1 cellular context compared by ENCODE assay signal in the genomic region with DNA sequence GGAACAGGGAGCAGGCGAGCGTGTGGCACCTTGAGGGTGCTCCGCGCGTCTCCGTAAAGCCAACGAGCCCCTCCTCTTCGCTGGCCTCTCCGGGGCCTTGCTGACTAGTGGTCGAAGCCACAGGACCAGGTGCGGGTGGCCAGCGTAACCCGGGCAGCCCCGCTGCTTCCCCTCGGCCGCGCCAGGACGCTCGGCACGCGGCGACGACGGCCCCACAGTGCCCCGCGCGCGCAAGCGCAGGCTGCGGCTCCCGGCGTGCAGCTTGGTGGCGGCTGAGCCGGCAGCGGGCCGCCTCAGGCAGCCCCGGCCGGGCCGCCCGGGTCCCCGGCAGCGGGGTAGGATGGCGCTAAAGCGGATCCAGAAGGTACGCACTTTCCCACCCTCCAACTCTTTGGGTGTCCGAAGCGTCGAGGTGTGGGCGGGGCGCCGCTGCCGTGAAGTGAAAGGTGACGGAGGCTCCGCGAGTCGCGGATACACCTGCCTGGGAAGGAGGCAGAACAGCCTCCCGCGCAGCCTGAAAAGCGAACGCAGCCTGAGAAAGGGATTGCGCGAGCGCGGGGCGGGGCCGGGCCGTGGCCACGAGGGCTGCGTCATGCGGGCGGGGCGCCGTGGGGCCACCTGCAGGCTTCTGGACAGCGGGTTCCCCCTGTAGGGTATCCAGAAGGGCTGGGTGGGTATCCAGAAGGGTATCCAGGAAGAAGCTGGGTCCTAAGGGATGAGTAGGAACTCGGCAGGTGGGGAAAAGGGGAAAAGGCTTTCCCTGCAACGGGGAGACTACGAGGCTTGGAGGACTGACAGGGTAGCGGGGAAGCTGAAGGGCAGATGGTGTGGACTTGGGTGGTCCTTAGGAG.
TF ChIP-seq lines count a peak whose summit lies in the region.

A gene (plus strand): TSS at position 244 of the 851 bp plus-strand sequence. CDS start 97 bp downstream, at position 341.

TF ChIP-seq in HepG2, 621 proteins besides CTCF, POLR2A, EP300 and RAD21 (continued from another document and continues in another):
- TF ChIP-seq SP5 (CRISPR knock-in tag; IDR thresholded peaks at IDR 0.05; ENCODE audit: borderline replicate concordance, low read depth), result peak; percentile 82; the same call in 1 of the 2 replicates
- TF ChIP-seq, protein P1, sequence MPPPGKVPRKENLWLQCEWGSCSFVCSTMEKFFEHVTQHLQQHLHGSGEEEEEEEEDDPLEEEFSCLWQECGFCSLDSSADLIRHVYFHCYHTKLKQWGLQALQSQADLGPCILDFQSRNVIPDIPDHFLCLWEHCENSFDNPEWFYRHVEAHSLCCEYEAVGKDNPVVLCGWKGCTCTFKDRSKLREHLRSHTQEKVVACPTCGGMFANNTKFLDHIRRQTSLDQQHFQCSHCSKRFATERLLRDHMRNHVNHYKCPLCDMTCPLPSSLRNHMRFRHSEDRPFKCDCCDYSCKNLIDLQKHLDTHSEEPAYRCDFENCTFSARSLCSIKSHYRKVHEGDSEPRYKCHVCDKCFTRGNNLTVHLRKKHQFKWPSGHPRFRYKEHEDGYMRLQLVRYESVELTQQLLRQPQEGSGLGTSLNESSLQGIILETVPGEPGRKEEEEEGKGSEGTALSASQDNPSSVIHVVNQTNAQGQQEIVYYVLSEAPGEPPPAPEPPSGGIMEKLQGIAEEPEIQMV (CRISPR knock-in tag; IDR thresholded peaks at IDR 0.05; ENCODE audit: low read depth), result peak; percentile 82
- peak; percentile 90 for TF ChIP-seq ZNF724P (CRISPR knock-in tag; IDR thresholded peaks at IDR 0.05; ENCODE audit: borderline replicate concordance)
- peak; percentile 77; the same call in 1 of the 2 replicates for TF ChIP-seq TOPORS (CRISPR knock-in tag; IDR thresholded peaks at IDR 0.05)
- TF ChIP-seq ZNF670 (CRISPR knock-in tag; IDR thresholded peaks at IDR 0.05; ENCODE audit: borderline replicate concordance), result no peak
- TF ChIP-seq ZNF335 (CRISPR knock-in tag; IDR thresholded peaks at IDR 0.05), result peak; percentile 54; the same call in 1 of the 2 replicates
- no peak; the same call in 1 of the 2 replicates for TF ChIP-seq ZZZ3 (CRISPR knock-in tag; IDR thresholded peaks at IDR 0.05; ENCODE audit: borderline replicate concordance)
- peak; percentile 100 for TF ChIP-seq ZNF543 (CRISPR knock-in tag; IDR thresholded peaks at IDR 0.05)
- TF ChIP-seq, protein P2, sequence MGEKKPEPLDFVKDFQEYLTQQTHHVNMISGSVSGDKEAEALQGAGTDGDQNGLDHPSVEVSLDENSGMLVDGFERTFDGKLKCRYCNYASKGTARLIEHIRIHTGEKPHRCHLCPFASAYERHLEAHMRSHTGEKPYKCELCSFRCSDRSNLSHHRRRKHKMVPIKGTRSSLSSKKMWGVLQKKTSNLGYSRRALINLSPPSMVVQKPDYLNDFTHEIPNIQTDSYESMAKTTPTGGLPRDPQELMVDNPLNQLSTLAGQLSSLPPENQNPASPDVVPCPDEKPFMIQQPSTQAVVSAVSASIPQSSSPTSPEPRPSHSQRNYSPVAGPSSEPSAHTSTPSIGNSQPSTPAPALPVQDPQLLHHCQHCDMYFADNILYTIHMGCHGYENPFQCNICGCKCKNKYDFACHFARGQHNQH (CRISPR knock-in tag; IDR thresholded peaks at IDR 0.05), result peak; percentile 51; the same call in 1 of the 2 replicates
- TF ChIP-seq, protein P3, sequence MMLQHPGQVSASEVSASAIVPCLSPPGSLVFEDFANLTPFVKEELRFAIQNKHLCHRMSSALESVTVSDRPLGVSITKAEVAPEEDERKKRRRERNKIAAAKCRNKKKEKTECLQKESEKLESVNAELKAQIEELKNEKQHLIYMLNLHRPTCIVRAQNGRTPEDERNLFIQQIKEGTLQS (CRISPR knock-in tag; IDR thresholded peaks at IDR 0.05), result peak; percentile 44
- TF ChIP-seq ZMYM4 (CRISPR knock-in tag; IDR thresholded peaks at IDR 0.05), result peak; percentile 54
- no peak for TF ChIP-seq ZNF737 (CRISPR knock-in tag; IDR thresholded peaks at IDR 0.05; ENCODE audit: borderline replicate concordance)
- TF ChIP-seq REL (CRISPR knock-in tag; conservative IDR thresholded peaks at IDR 0.05), result no peak
- TF ChIP-seq NPAS2 (CRISPR knock-in tag; IDR thresholded peaks at IDR 0.05; ENCODE audit: borderline replicate concordance), result no peak
- peak; percentile 93; the same call in 1 of the 2 replicates for TF ChIP-seq ZIK1 (CRISPR knock-in tag; IDR thresholded peaks at IDR 0.05; ENCODE audit: borderline replicate concordance, low read depth)
- peak; percentile 82; the same call in 1 of the 2 replicates for TF ChIP-seq YEATS2 (CRISPR knock-in tag; IDR thresholded peaks at IDR 0.05; ENCODE audit: borderline replicate concordance)
- peak; percentile 62; the same call in 1 of the 2 replicates for TF ChIP-seq ZNF124 (CRISPR knock-in tag; IDR thresholded peaks at IDR 0.05)
- TF ChIP-seq, protein P4, sequence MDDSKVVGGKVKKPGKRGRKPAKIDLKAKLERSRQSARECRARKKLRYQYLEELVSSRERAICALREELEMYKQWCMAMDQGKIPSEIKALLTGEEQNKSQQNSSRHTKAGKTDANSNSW (CRISPR knock-in tag; IDR thresholded peaks at IDR 0.05; ENCODE audit: borderline replicate concordance), result 0 out of 2 replicates have a peak, but pooled peaks have one; percentile 93
- TF ChIP-seq DNMT3B (CRISPR knock-in tag; conservative IDR thresholded peaks at IDR 0.05), result no peak
- TF ChIP-seq ZBTB3 (CRISPR knock-in tag; IDR thresholded peaks at IDR 0.05; ENCODE audit: borderline replicate concordance, low read depth), result no peak
- TF ChIP-seq, protein P5, sequence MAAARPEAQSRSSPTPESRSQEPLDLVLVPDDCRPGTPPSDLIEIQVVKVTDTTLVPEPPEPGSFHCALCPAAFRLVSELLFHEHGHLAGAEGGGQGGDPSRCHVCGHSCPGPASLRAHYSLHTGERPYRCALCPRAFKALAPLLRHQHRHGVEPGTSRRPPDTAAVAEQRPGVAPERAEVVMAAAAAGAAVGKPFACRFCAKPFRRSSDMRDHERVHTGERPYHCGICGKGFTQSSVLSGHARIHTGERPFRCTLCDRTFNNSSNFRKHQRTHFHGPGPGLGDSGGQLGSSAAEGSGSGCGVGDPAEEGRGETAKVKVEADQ (CRISPR knock-in tag; IDR thresholded peaks at IDR 0.05; ENCODE audit: borderline replicate concordance), result peak; percentile 96
- TF ChIP-seq NFIC (IDR thresholded peaks at IDR 0.05; ENCODE audit: low read length), result no peak
- TF ChIP-seq PAWR (CRISPR knock-in tag; IDR thresholded peaks at IDR 0.05; ENCODE audit: borderline replicate concordance), result peak; percentile 68; the same call in 1 of the 2 replicates
- TF ChIP-seq SALL2 (CRISPR knock-in tag; IDR thresholded peaks at IDR 0.05), result peak; percentile 80
- TF ChIP-seq, protein P6, sequence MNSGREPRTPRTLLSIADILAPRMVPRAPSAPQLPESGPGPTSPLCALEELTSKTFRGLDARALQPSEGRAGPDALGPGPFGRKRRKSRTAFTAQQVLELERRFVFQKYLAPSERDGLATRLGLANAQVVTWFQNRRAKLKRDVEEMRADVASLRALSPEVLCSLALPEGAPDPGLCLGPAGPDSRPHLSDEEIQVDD (CRISPR knock-in tag; IDR thresholded peaks at IDR 0.05; ENCODE audit: borderline replicate concordance), result peak; percentile 88; the same call in 1 of the 2 replicates
- TF ChIP-seq ZNF883 (CRISPR knock-in tag; IDR thresholded peaks at IDR 0.05; ENCODE audit: not compliant biosample characterization), result peak; percentile 80
- 0 out of 2 replicates have a peak, but pooled peaks have one; percentile 10 for TF ChIP-seq GATAD2A (CRISPR knock-in tag; IDR thresholded peaks at IDR 0.05)
- no peak for TF ChIP-seq CENPX (CRISPR knock-in tag; IDR thresholded peaks at IDR 0.05)
- no peak for TF ChIP-seq MBNL3 (CRISPR knock-in tag; conservative IDR thresholded peaks at IDR 0.05)
- TF ChIP-seq FOXA1 (IDR thresholded peaks at IDR 0.05), result no peak
- no peak for TF ChIP-seq FOXA1 (CRISPR knock-in tag; IDR thresholded peaks at IDR 0.05)
- no peak for TF ChIP-seq HCFC1 (IDR thresholded peaks at IDR 0.05; ENCODE audit: low read depth, low read length)
- TF ChIP-seq ZBTB7A (CRISPR knock-in tag; IDR thresholded peaks at IDR 0.05), result peak; percentile 82; the same call in 1 of the 2 replicates
- TF ChIP-seq ZNF446 (CRISPR knock-in tag; IDR thresholded peaks at IDR 0.05), result peak; percentile 86; the same call in 1 of the 2 replicates
- TF ChIP-seq, protein P7, sequence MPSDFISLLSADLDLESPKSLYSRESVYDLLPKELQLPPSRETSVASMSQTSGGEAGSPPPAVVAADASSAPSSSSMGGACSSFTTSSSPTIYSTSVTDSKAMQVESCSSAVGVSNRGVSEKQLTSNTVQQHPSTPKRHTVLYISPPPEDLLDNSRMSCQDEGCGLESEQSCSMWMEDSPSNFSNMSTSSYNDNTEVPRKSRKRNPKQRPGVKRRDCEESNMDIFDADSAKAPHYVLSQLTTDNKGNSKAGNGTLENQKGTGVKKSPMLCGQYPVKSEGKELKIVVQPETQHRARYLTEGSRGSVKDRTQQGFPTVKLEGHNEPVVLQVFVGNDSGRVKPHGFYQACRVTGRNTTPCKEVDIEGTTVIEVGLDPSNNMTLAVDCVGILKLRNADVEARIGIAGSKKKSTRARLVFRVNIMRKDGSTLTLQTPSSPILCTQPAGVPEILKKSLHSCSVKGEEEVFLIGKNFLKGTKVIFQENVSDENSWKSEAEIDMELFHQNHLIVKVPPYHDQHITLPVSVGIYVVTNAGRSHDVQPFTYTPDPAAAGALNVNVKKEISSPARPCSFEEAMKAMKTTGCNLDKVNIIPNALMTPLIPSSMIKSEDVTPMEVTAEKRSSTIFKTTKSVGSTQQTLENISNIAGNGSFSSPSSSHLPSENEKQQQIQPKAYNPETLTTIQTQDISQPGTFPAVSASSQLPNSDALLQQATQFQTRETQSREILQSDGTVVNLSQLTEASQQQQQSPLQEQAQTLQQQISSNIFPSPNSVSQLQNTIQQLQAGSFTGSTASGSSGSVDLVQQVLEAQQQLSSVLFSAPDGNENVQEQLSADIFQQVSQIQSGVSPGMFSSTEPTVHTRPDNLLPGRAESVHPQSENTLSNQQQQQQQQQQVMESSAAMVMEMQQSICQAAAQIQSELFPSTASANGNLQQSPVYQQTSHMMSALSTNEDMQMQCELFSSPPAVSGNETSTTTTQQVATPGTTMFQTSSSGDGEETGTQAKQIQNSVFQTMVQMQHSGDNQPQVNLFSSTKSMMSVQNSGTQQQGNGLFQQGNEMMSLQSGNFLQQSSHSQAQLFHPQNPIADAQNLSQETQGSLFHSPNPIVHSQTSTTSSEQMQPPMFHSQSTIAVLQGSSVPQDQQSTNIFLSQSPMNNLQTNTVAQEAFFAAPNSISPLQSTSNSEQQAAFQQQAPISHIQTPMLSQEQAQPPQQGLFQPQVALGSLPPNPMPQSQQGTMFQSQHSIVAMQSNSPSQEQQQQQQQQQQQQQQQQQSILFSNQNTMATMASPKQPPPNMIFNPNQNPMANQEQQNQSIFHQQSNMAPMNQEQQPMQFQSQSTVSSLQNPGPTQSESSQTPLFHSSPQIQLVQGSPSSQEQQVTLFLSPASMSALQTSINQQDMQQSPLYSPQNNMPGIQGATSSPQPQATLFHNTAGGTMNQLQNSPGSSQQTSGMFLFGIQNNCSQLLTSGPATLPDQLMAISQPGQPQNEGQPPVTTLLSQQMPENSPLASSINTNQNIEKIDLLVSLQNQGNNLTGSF (CRISPR knock-in tag; IDR thresholded peaks at IDR 0.05), result peak; percentile 79; the same call in 1 of the 2 replicates
- peak; percentile 82 for TF ChIP-seq ZNF556 (CRISPR knock-in tag; IDR thresholded peaks at IDR 0.05; ENCODE audit: borderline replicate concordance)
- peak; percentile 10; the same call in 1 of the 2 replicates for TF ChIP-seq ZBTB8A (CRISPR knock-in tag; IDR thresholded peaks at IDR 0.05; ENCODE audit: borderline replicate concordance, low read depth)
- peak; percentile 99 for TF ChIP-seq ZNF563 (CRISPR knock-in tag; IDR thresholded peaks at IDR 0.05)
- TF ChIP-seq ZFX (CRISPR knock-in tag; IDR thresholded peaks at IDR 0.05; ENCODE audit: low read depth), result peak; percentile 92
- TF ChIP-seq, protein P8, sequence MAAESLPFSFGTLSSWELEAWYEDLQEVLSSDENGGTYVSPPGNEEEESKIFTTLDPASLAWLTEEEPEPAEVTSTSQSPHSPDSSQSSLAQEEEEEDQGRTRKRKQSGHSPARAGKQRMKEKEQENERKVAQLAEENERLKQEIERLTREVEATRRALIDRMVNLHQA (CRISPR knock-in tag; IDR thresholded peaks at IDR 0.05), result no peak
- peak; percentile 94 for TF ChIP-seq SATB2 (CRISPR knock-in tag; IDR thresholded peaks at IDR 0.05)
- TF ChIP-seq SNAPC2 (CRISPR knock-in tag; IDR thresholded peaks at IDR 0.05), result peak; percentile 11; the same call in 1 of the 2 replicates
- no peak for TF ChIP-seq ZKSCAN1 (IDR thresholded peaks at IDR 0.05; ENCODE audit: low read length)
- TF ChIP-seq THAP11 (CRISPR knock-in tag; IDR thresholded peaks at IDR 0.05), result peak; percentile 71
- TF ChIP-seq XBP1 (CRISPR knock-in tag; IDR thresholded peaks at IDR 0.05), result peak; percentile 53; the same call in 1 of the 2 replicates
- no peak for TF ChIP-seq MYNN (CRISPR knock-in tag; IDR thresholded peaks at IDR 0.05; ENCODE audit: low read depth)
- TF ChIP-seq ZNF772 (CRISPR knock-in tag; IDR thresholded peaks at IDR 0.05), result peak; percentile 89
- peak; percentile 65; the same call in 1 of the 2 replicates for TF ChIP-seq GFI1 (CRISPR knock-in tag; IDR thresholded peaks at IDR 0.05; ENCODE audit: borderline replicate concordance)
- peak; percentile 63; the same call in 1 of the 2 replicates for TF ChIP-seq ZNF552 (CRISPR knock-in tag; IDR thresholded peaks at IDR 0.05; ENCODE audit: borderline replicate concordance)
- no peak for TF ChIP-seq ZNF282 (IDR thresholded peaks at IDR 0.05; ENCODE audit: partially characterized antibody)
- TF ChIP-seq, protein P9, sequence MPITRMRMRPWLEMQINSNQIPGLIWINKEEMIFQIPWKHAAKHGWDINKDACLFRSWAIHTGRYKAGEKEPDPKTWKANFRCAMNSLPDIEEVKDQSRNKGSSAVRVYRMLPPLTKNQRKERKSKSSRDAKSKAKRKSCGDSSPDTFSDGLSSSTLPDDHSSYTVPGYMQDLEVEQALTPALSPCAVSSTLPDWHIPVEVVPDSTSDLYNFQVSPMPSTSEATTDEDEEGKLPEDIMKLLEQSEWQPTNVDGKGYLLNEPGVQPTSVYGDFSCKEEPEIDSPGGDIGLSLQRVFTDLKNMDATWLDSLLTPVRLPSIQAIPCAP (CRISPR knock-in tag; IDR thresholded peaks at IDR 0.05; ENCODE audit: low read depth), result no peak
- TF ChIP-seq NR2C2 (CRISPR knock-in tag; IDR thresholded peaks at IDR 0.05; ENCODE audit: borderline replicate concordance), result peak; percentile 73
- no peak for TF ChIP-seq SYNCRIP (IDR thresholded peaks at IDR 0.05; ENCODE audit: insufficient read depth, low read depth, low read length)
- peak; percentile 95 for TF ChIP-seq ZNF776 (CRISPR knock-in tag; IDR thresholded peaks at IDR 0.05)
- peak; percentile 83; the same call in 1 of the 2 replicates for TF ChIP-seq ZNF44 (CRISPR knock-in tag; IDR thresholded peaks at IDR 0.05)
- peak; percentile 58 for TF ChIP-seq XRCC5 (optimal IDR thresholded peaks at IDR 0.05; ENCODE audit: low read length)
